Comparison of ENCODE assay signal across 22 cellular contexts in the genomic region with DNA sequence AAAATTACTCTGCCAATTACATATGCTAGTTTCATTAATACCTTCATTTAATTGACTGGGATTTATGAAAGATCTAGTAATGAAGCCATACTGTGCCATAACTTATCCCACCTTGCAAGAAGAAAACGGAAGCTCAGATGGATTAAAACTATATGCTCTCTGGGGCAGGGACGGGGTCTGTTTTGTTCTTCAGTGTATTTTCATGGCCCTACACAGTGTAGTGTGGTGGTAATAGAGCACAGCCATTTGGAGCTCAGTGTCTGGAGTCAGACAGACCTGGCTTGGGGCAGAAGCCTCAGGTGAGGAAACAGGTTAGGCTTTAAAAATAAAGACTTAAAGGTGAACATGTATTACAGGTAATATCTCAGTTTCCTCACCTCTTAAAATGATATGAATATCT.
"Had no signal": no experiment of that assay in that cellular context is flagged by ENCODE, and none has a peak within 500 bp of the region (broad histone marks: within the 10 kb centered on the region; RNA-seq: fewer than 3 reads in every experiment).

No MANE protein-coding gene starts in this region.

- H3K9me3 ChIP-seq: SK-N-SH had no signal

- H3K4me3 Mint-ChIP-seq: IgD-negative memory B cell had no signal

- H3K4me3 ChIP-seq: K562 had no signal

- H3K4me1 Mint-ChIP-seq: IgD-negative memory B cell had no signal

- DNase-seq: Kasumi-1, MV-4-11, NCI-H1048, NCI-H1105, NCI-H1417, NCI-H1436 treated with DMSO at 0.1 percent for 48 hours, NCI-H1694, NCI-H187 treated with DMSO at 0.1 percent for 48 hours, NCI-H2029 treated with DMSO at 0.1 percent for 48 hours, NCI-H2107, NCI-H2227 treated with DMSO at 0.1 percent for 48 hours, NCI-H524, NCI-H526 treated with DMSO at 0.1 percent for 48 hours, NCI-H774, SHP77, SK-N-SH, SW 1271 had no signal

- ATAC-seq: K562 had no signal

- H3K36me3 Mint-ChIP-seq: IgD-negative memory B cell had no signal

- H3K27ac Mint-ChIP-seq: IgD-negative memory B cell had no signal

- H3K27ac ChIP-seq: HL-60, KMS-11, RWPE1 had no signal

- H3K27me3 Mint-ChIP-seq: IgD-negative memory B cell had no signal
